ENCODE assay signal across 12 cellular contexts in the genomic region with DNA sequence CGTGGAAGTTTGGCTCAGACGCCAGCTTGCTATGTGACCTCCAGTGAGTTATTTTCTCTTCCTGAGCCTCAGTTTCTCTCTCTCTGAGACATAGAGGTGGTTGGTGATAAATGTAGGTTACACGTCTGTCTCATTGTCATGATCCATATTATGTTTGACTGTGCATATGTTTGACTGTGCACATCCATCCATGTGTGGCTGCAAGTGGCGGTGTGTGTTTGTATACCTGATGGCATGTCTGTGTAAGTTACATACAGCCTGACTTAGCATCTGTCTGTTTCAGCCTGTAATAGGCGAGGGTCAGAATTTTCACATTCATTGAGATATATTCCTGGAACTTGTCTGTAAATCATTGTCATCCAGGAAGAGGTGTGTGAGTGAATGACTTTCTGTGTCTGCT. TPM values are rescaled to one million over a fixed set of nuclear protein-coding genes. Genes with fewer than 3 reads are reported as not detected.
DNase-seq lines count a peak whose midpoint lies in the region; ATAC-seq and TF ChIP-seq lines count a peak whose summit lies in the region.
"Had no signal": no experiment of that assay in that cellular context is flagged by ENCODE, and none has a peak within 500 bp of the region (broad histone marks: within the 10 kb centered on the region; RNA-seq: fewer than 3 reads in every experiment).

No MANE protein-coding gene starts in this region.

- H2BK12ac ChIP-seq in mesenchymal stem cell (ENCODE audit: low read length in 2 of 2) = no peak overlapping the region

- no peaks in the 10 kb centered on the region for H3K9me3 Mint-ChIP-seq in chondrocyte (ENCODE audit: low read depth)
- H3K9me3 Mint-ChIP-seq in activated T-cell treated with anti-CD3 and anti-CD28 coated beads, Interleukin-2, amount 50 U/mL, for 24 hours = no peaks in the 10 kb centered on the region
- H3K9me3 Mint-ChIP-seq: activated naive CD4-positive, alpha-beta T cell treated with anti-CD3 and anti-CD28 coated beads, Interleukin-2, amount 50 U/mL, for 24 hours had no signal

- TF ChIP-seq POLR2A in IMR-90 (IDR thresholded peaks at IDR 0.05; ENCODE audit: low read depth, low read length) (no peak), suprapubic skin (IDR thresholded peaks at IDR 0.05) (no peak)

- peak overlapping the region; percentile 61 for H3K9ac ChIP-seq in IMR-90 (ENCODE audit: low read depth, low read length)
- H3K9ac ChIP-seq in mesenchymal stem cell (ENCODE audit: low read length) = peak overlapping the region; percentile 96
- H3K9ac ChIP-seq: KMS-11 had no signal

- H4K8ac ChIP-seq in IMR-90 (ENCODE audit: low read depth in 2 of 2, low read length in 2 of 2) (peak overlapping the region in 1 of 2 experiments; percentile 64; a peak in 2 of 4 replicates), mesenchymal stem cell (ENCODE audit: low read length) (no peak overlapping the region)

- H2BK20ac ChIP-seq in IMR-90 (ENCODE audit: low read depth, low read length) = no peak overlapping the region

- H4K5ac ChIP-seq in IMR-90 (ENCODE audit: low read depth, low read length) = no peak overlapping the region

- H3K79me1 ChIP-seq in IMR-90 (ENCODE audit: low read depth in 1 of 2, low read length in 2 of 2) (peaks cover 0 to 38% of the 10 kb centered on the region in 2 experiments; a peak in 2 of 4 replicates), mesenchymal stem cell (replicated peaks; ENCODE audit: low read length, poor library complexity, severe bottlenecking) (no peaks in the 10 kb centered on the region)

- no peak overlapping the region for H2BK15ac ChIP-seq in IMR-90 (ENCODE audit: low read depth, low read length)
- H2BK15ac ChIP-seq in mesenchymal stem cell (ENCODE audit: low read depth, poor library complexity, severe bottlenecking) = no peak overlapping the region

- H3K36me3 ChIP-seq in IMR-90 (ENCODE audit: control insufficient read depth, insufficient read depth, low read length) = peaks cover 39% of the 10 kb centered on the region
- H3K36me3 ChIP-seq in mesenchymal stem cell (ENCODE audit: control insufficient read depth in 1 of 2, insufficient read depth in 2 of 2, low read depth in 1 of 2, low read length in 2 of 2) = peaks cover 25 to 54% of the 10 kb centered on the region in 2 experiments
- no peaks in the 10 kb centered on the region for H3K36me3 ChIP-seq in suprapubic skin

- DNase-seq in IMR-90 = no peak
- DNase-seq in chondrocyte (ENCODE audit: low spot score) = no peak
- no peak for DNase-seq in mesenchymal stem cell
- DNase-seq in suprapubic skin (ENCODE audit: low spot score in 2 of 2) = no peak
- no peak for DNase-seq in cerebellar cortex (ENCODE audit: low spot score)
- no peak for DNase-seq in hippocampal formation (lab: John Stamatoyannopoulos, UW)
- DNase-seq in activated T-cell treated with anti-CD3 and anti-CD28 coated beads, Interleukin-2, amount 50 U/mL, for 24 hours = no peak
- no peak for DNase-seq in NCI-H2171 treated with DMSO at 0.1 percent for 48 hours (lab: John Stamatoyannopoulos, UW)
- DNase-seq: erythroblast; stimulated activated naive CD4-positive, alpha-beta T cell treated with Interleukin-2 at 50 U/mL for 16 hours had no signal

- dilution Hi-C loops in IMR-90 (cut with HindIII; ENCODE audit: low sequenced_read_pairs, unreplicated experiment) = no loop called here

- H2BK5ac ChIP-seq in IMR-90 (ENCODE audit: low read depth, low read length, poor library complexity, severe bottlenecking) (peak overlapping the region; percentile 71), mesenchymal stem cell (ENCODE audit: low read depth, low read length, poor library complexity, severe bottlenecking) (no peak overlapping the region)

- no TSS peak for BruUV-seq in IMR-90 (replicated peaks; lab: Mats Ljungman, UMichigan)

- H4K91ac ChIP-seq in IMR-90 (ENCODE audit: insufficient read depth, low read depth, low read length) = no peak overlapping the region
- no peak overlapping the region for H4K91ac ChIP-seq in mesenchymal stem cell (ENCODE audit: low read length)

- H3K4me3 Mint-ChIP-seq in chondrocyte (ENCODE audit: unreplicated experiment) = peak overlapping the region; percentile 96
- H3K4me3 Mint-ChIP-seq in activated T-cell treated with anti-CD3 and anti-CD28 coated beads, Interleukin-2, amount 50 U/mL, for 24 hours = no peak overlapping the region
- H3K4me3 Mint-ChIP-seq: activated naive CD4-positive, alpha-beta T cell treated with anti-CD3 and anti-CD28 coated beads, Interleukin-2, amount 50 U/mL, for 24 hours had no signal

- H3K9me3 ChIP-seq in IMR-90 (ENCODE audit: control insufficient read depth, insufficient read depth, low read length) = no peaks in the 10 kb centered on the region
- no peaks in the 10 kb centered on the region for H3K9me3 ChIP-seq in mesenchymal stem cell (ENCODE audit: control insufficient read depth, low read length)
- H3K9me3 ChIP-seq in suprapubic skin = no peaks in the 10 kb centered on the region

- 0 out of 2 replicates have a peak overlapping the region, but pooled peaks have one; percentile 22 for H3K56ac ChIP-seq in IMR-90 (ENCODE audit: extremely low read depth, insufficient read depth, low read length)

- H2AK9ac ChIP-seq in IMR-90 (replicated peaks; ENCODE audit: low read depth, low read length, poor library complexity) = peak overlapping the region; percentile 3

- WGBS in IMR-90 (ENCODE audit: extremely low coverage in 2 of 2, insufficient read length in 1 of 2), 2 experiments = no CpG with 5 or more reads among the region's 5 CpGs
- 92% methylated on average over 5 of the region's 5 CpGs for WGBS in mesenchymal stem cell
- WGBS in suprapubic skin = 34% methylated on average over 5 of the region's 5 CpGs

- peaks cover 54% of the 10 kb centered on the region for H3K36me3 Mint-ChIP-seq in chondrocyte (ENCODE audit: low read depth)
- no peaks in the 10 kb centered on the region for H3K36me3 Mint-ChIP-seq in activated T-cell treated with anti-CD3 and anti-CD28 coated beads, Interleukin-2, amount 50 U/mL, for 24 hours (ENCODE audit: low read depth)
- H3K36me3 Mint-ChIP-seq: activated naive CD4-positive, alpha-beta T cell treated with anti-CD3 and anti-CD28 coated beads, Interleukin-2, amount 50 U/mL, for 24 hours had no signal

- CTCF ChIA-PET in IMR-90 (lab: Yijun Ruan, JAX) = interaction anchor here (0.6 to 4.4 kb wide), 8 partner anchors 9 to 58 kb away, joined by 3 to 36 read pairs (median 4); no protein-coding TSS in a partner anchor

- H3K4me3 ChIP-seq in IMR-90 (ENCODE audit: insufficient read depth, low read depth, low read length) = peak overlapping the region; percentile 84; the same call in 1 of the 2 replicates
- peak overlapping the region in 1 of 2 experiments; percentile 86 for H3K4me3 ChIP-seq in mesenchymal stem cell (ENCODE audit: insufficient read depth in 1 of 2, low read depth in 1 of 2, low read length in 2 of 2)
- H3K4me3 ChIP-seq in suprapubic skin = peak overlapping the region; percentile 49

- ATAC-seq in IMR-90 (ENCODE audit: low read depth) = no peak

- H3K4me1 ChIP-seq in IMR-90 (ENCODE audit: control insufficient read depth, insufficient read depth, low read length) = peaks cover 37% of the 10 kb centered on the region
- peaks cover 30% of the 10 kb centered on the region for H3K4me1 ChIP-seq in mesenchymal stem cell (ENCODE audit: control insufficient read depth, insufficient read depth, low read depth, low read length)
- peaks cover 56% of the 10 kb centered on the region for H3K4me1 ChIP-seq in suprapubic skin

- H3K9me1 ChIP-seq in IMR-90 (ENCODE audit: insufficient read depth, low read length) = peaks cover 25% of the 10 kb centered on the region

- H3K27me3 ChIP-seq in IMR-90 (ENCODE audit: control insufficient read depth, insufficient read depth, low read length) (no peaks in the 10 kb centered on the region), mesenchymal stem cell (ENCODE audit: control insufficient read depth in 1 of 2, insufficient read depth in 1 of 2, low read length in 2 of 2) (no peaks in the 10 kb centered on the region), suprapubic skin (no peaks in the 10 kb centered on the region)

- no peak overlapping the region for H3K18ac ChIP-seq in IMR-90 (ENCODE audit: low read depth, low read length)
- H3K18ac ChIP-seq in mesenchymal stem cell (ENCODE audit: low read depth in 1 of 2, low read length in 2 of 2) = peak overlapping the region in 1 of 2 experiments; percentile 37

- POLR2A ChIA-PET in IMR-90 (lab: Charles Lee; ENCODE audit: unreplicated experiment) = interaction anchor here (0.5 to 5.1 kb wide), 15 partner anchors 9 to 88 kb away, joined by 3 to 70 read pairs (median 7); no protein-coding TSS in a partner anchor

- peaks cover 67% of the 10 kb centered on the region for H3K4me1 Mint-ChIP-seq in chondrocyte (ENCODE audit: low read depth)
- peaks cover 9% of the 10 kb centered on the region for H3K4me1 Mint-ChIP-seq in activated T-cell treated with anti-CD3 and anti-CD28 coated beads, Interleukin-2, amount 50 U/mL, for 24 hours (ENCODE audit: low read depth)

- H3K27me3 Mint-ChIP-seq in chondrocyte (ENCODE audit: low read depth) = no peaks in the 10 kb centered on the region
- peaks cover 39% of the 10 kb centered on the region for H3K27me3 Mint-ChIP-seq in activated T-cell treated with anti-CD3 and anti-CD28 coated beads, Interleukin-2, amount 50 U/mL, for 24 hours

- in situ Hi-C loops in IMR-90 (cut with MboI; ENCODE audit: low sequenced_read_pairs) = no loop called here

- TF ChIP-seq CTCF in IMR-90 (conservative IDR thresholded peaks at IDR 0.05; ENCODE audit: low read depth, low read length) (no peak), chondrocyte (IDR thresholded peaks at IDR 0.05) (no peak), suprapubic skin (IDR thresholded peaks at IDR 0.05) (no peak)

- peaks cover 77% of the 10 kb centered on the region for H4K20me1 ChIP-seq in IMR-90 (ENCODE audit: insufficient read depth, low read length)

- intact Hi-C loops in IMR-90 (cut with micrococcal nuclease) = no loop called here

- H2AFZ ChIP-seq in IMR-90 (replicated peaks; ENCODE audit: low read length, poor library complexity) (peak overlapping the region; percentile 9), mesenchymal stem cell (ENCODE audit: low read depth, low read length) (no peak overlapping the region)

- H3K14ac ChIP-seq in IMR-90 (replicated peaks; ENCODE audit: low read depth, low read length) = peak overlapping the region; percentile 76
- H3K14ac ChIP-seq in mesenchymal stem cell (ENCODE audit: low read length in 2 of 2) = no peak overlapping the region

- H3K27ac ChIP-seq in IMR-90 (ENCODE audit: insufficient read depth, low read length) = peak overlapping the region; percentile 65; the same call in 1 of the 2 replicates
- peak overlapping the region; percentile 90 for H3K27ac ChIP-seq in mesenchymal stem cell (ENCODE audit: low read length, poor library complexity, severe bottlenecking)
- peak overlapping the region; percentile 82 for H3K27ac ChIP-seq in suprapubic skin
- H3K27ac ChIP-seq: KMS-11 had no signal

- no peak for TF ChIP-seq RAD21 in IMR-90 (IDR thresholded peaks at IDR 0.05; ENCODE audit: low read length)

- peak overlapping the region; percentile 31 for H3K23ac ChIP-seq in IMR-90 (ENCODE audit: low read depth, low read length)
- no peak overlapping the region for H3K23ac ChIP-seq in mesenchymal stem cell (ENCODE audit: low read length in 2 of 2)

- H3K4ac ChIP-seq in IMR-90 (ENCODE audit: low read depth, low read length) (peak overlapping the region; percentile 34), mesenchymal stem cell (ENCODE audit: low read depth in 1 of 2, low read length in 2 of 2) (peak overlapping the region in 1 of 2 experiments; percentile 46)

- peak overlapping the region; percentile 40; the same call in 1 of the 2 replicates for H2AK5ac ChIP-seq in IMR-90 (ENCODE audit: low read depth, low read length)
- H2AK5ac ChIP-seq in mesenchymal stem cell (ENCODE audit: low read length, severe bottlenecking) = no peak overlapping the region

- no peak for TF ChIP-seq EP300 in suprapubic skin (IDR thresholded peaks at IDR 0.05)

- H2BK120ac ChIP-seq in IMR-90 (ENCODE audit: low read depth, low read length) (no peak overlapping the region), mesenchymal stem cell (ENCODE audit: low read depth, low read length) (no peak overlapping the region)

- H3K27ac Mint-ChIP-seq in chondrocyte (ENCODE audit: unreplicated experiment) = peak overlapping the region; percentile 100
- no peak overlapping the region for H3K27ac Mint-ChIP-seq in activated T-cell treated with anti-CD3 and anti-CD28 coated beads, Interleukin-2, amount 50 U/mL, for 24 hours
- H3K27ac Mint-ChIP-seq: activated naive CD4-positive, alpha-beta T cell treated with anti-CD3 and anti-CD28 coated beads, Interleukin-2, amount 50 U/mL, for 24 hours had no signal

- H3K4me2 ChIP-seq in IMR-90 (ENCODE audit: low read depth, low read length) (peak overlapping the region; percentile 73), mesenchymal stem cell (ENCODE audit: low read length, poor library complexity, severe bottlenecking) (peak overlapping the region; percentile 24)
- H3K4me2 ChIP-seq: KMS-11 had no signal

RNA-seq across cellular contexts. Expression of a gene that starts 3.3 kb away (rescaled TPM):
- total RNA-seq in IMR-90 (2012; rRNA removed) = 1,186 and 1,450 TPM in 2 replicates
- 4,692 and 5,281 TPM in 2 replicates for polyA plus RNA-seq in IMR-90 (2012; rRNA removed)
- 1,755 and 1,772 TPM in 2 replicates for polyA plus RNA-seq in IMR-90 (2012; cell fraction: cytosol; rRNA removed)
- 949 and 1,641 TPM in 2 replicates for polyA plus RNA-seq in IMR-90 (2012; cell fraction: nucleus; rRNA removed; ENCODE audit: low replicate concordance)
- 19,093 to 24,474 TPM (median 24,306 TPM) in 3 replicates for total RNA-seq in chondrocyte
- polyA plus RNA-seq in mesenchymal stem cell (2013, experiment 1 of 2) = 5,201 TPM
- polyA plus RNA-seq in mesenchymal stem cell (2013, experiment 2 of 2) = 4,942 TPM
- 100 to 1,000 TPM; 265 to 337 (median 270) TPM for total RNA-seq in suprapubic skin

Comparison
In these comparisons a context has a peak if more than half of its experiments do, and no peak if none do; other contexts are left out.
1. RNA of a gene that starts 3.3 kb away (total RNA-seq): 19,093 to 24,474 TPM in chondrocyte; 1,186 to 1,450 TPM in IMR-90 and 265 to 337 TPM in suprapubic skin; every median in the first group is over 10 times any median in the second.
2. Peak in every context shown above with its lines, with median percentiles within 50 percentile points of each other: H3K27ac ChIP-seq.